ENCODE assay signal across 1 cellular context in the genomic region with DNA sequence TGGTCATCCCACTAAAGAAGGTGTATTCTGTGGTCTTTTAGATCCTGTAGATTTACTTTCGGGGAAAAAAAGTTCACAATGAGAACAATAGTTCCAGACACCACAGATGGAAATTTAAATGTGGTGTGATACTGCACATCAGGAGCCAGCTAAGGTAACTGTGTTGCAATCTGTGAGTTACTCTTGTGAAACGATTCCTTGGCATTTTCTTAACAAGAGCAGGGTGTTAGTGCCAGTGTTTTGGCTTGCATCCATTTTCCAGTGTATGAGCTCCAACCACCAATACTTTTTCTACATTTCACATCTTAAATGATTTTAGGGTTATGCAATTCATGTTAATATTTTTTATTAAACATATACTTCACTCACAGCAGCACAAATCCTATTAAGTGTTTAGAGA.
A peak's percentile ranks its signal among the peaks of the same experiment; 100 is the strongest.
TF ChIP-seq lines count a peak whose summit lies in the region.

No MANE protein-coding gene starts in this region.

TF ChIP-seq in HepG2, 621 proteins besides CTCF, POLR2A, EP300 and RAD21:
- TF ChIP-seq STAG1 (CRISPR knock-in tag; IDR thresholded peaks at IDR 0.05) = no peak
- TF ChIP-seq SMAD1 (CRISPR knock-in tag; IDR thresholded peaks at IDR 0.05; ENCODE audit: borderline replicate concordance, low read depth) = no peak
- no peak for TF ChIP-seq KMT2A (CRISPR knock-in tag; IDR thresholded peaks at IDR 0.05)
- TF ChIP-seq U2AF2 (IDR thresholded peaks at IDR 0.05; ENCODE audit: low read depth, low read length) = no peak
- 0 out of 2 replicates have a peak, but pooled peaks have one; percentile 16 for TF ChIP-seq CEBPB (IDR thresholded peaks at IDR 0.05; ENCODE audit: borderline replicate concordance, low read depth, low read length)
- no peak for TF ChIP-seq NCOR1 (IDR thresholded peaks at IDR 0.05; ENCODE audit: borderline replicate concordance, low read length)
